ENCODE assay signal across 17 cellular contexts in genomic region chr3:61819861-61820260, GRCh38.
DNase-seq lines count a peak whose midpoint lies in the region; ATAC-seq, FAIRE-seq and TF ChIP-seq lines count a peak whose summit lies in the region.
"Had no signal": no experiment of that assay in that cellular context is flagged by ENCODE, and none has a peak within 500 bp of the region (broad histone marks: within the 10 kb centered on the region; RNA-seq: fewer than 3 reads in every experiment).

No MANE protein-coding gene starts in this region.

- no peaks in the 10 kb centered on the region for H3K27me3 ChIP-seq in brain microvascular endothelial cell (replicated peaks)
- no peaks in the 10 kb centered on the region for H3K27me3 ChIP-seq in skeletal muscle satellite cell (ENCODE audit: control insufficient read depth, insufficient read depth, low read length)

- TF ChIP-seq CTCF in HFFc6 (IDR thresholded peaks at IDR 0.05) (no peak), brain microvascular endothelial cell (IDR thresholded peaks at IDR 0.05; ENCODE audit: low read depth, low read length, missing control alignments) (no peak), D721Med (IDR thresholded peaks at IDR 0.05; ENCODE audit: insufficient read depth, missing control alignments) (no peak)

- no peak for FAIRE-seq in D721Med (lab: Jason Lieb, UNC)
- FAIRE-seq: A204.1, GM12878 had no signal

- H3K4me3 ChIP-seq in brain microvascular endothelial cell (ENCODE audit: low read depth, low read length), result no peak overlapping the region
- H3K4me3 ChIP-seq in skeletal muscle satellite cell (ENCODE audit: low read length), result peak overlapping the region; percentile 39
- H3K4me3 ChIP-seq: GM12878 had no signal

- peak overlapping the region; percentile 58 for H3K27ac ChIP-seq in brain microvascular endothelial cell
- H3K27ac ChIP-seq: HL-60 had no signal

- H3K9me3 ChIP-seq in skeletal muscle satellite cell (replicated peaks; ENCODE audit: low read length), result no peaks in the 10 kb centered on the region

- H3K9me3 Mint-ChIP-seq in HFFc6, result no peaks in the 10 kb centered on the region
- H3K9me3 Mint-ChIP-seq: CD8-positive, alpha-beta T cell; H9; IgD-negative memory B cell had no signal

- no peak overlapping the region for H3K4me3 Mint-ChIP-seq in HFFc6
- H3K4me3 Mint-ChIP-seq: CD14-positive monocyte; CD8-positive, alpha-beta T cell; H9; IgD-negative memory B cell had no signal

- H3K36me3 ChIP-seq in brain microvascular endothelial cell (replicated peaks) (no peaks in the 10 kb centered on the region), skeletal muscle satellite cell (ENCODE audit: insufficient read depth, low read length) (no peaks in the 10 kb centered on the region)

- DNase-seq in EL (peak; percentile 17), HFFc6 (no peak), brain microvascular endothelial cell (no peak), D721Med (ENCODE audit: insufficient read length, low spot score) (no peak)
- DNase-seq: CD8-positive, alpha-beta T cell; COR-L47; DMS53; GOT3; H9 had no signal

- H3K9ac ChIP-seq in skeletal muscle satellite cell (ENCODE audit: low read depth, low read length), result peak overlapping the region; percentile 17

- ATAC-seq in HG02623 (IDR thresholded peaks at IDR 0.05; ENCODE audit: unreplicated experiment) (no peak), GM18858 (IDR thresholded peaks at IDR 0.05; ENCODE audit: unreplicated experiment) (no peak)
- ATAC-seq: CD8-positive, alpha-beta T cell had no signal

- in situ Hi-C loops in brain microvascular endothelial cell (cut with HindIII; ENCODE audit: low pct_ligation_motif_present, low sequenced_read_pairs), result no loop called here

- H3K4me1 ChIP-seq in skeletal muscle satellite cell (ENCODE audit: control insufficient read depth, insufficient read depth, low read length), result peaks cover 27% of the 10 kb centered on the region

- peaks cover 59% of the 10 kb centered on the region for H3K4me1 Mint-ChIP-seq in HFFc6 (ENCODE audit: low read depth)
- H3K4me1 Mint-ChIP-seq: CD14-positive monocyte had no signal

- no peaks in the 10 kb centered on the region for H3K27me3 Mint-ChIP-seq in HFFc6 (ENCODE audit: insufficient read depth)

- peak overlapping the region; percentile 16 for H3K4me2 ChIP-seq in skeletal muscle satellite cell (ENCODE audit: low read length)

- H3K27ac Mint-ChIP-seq in HFFc6, result peak overlapping the region; percentile 62
- H3K27ac Mint-ChIP-seq: CD14-positive monocyte; CD8-positive, alpha-beta T cell; IgD-negative memory B cell had no signal

- H3K36me3 Mint-ChIP-seq in HFFc6 (ENCODE audit: low read depth), result no peaks in the 10 kb centered on the region
- H3K36me3 Mint-ChIP-seq: CD14-positive monocyte; CD8-positive, alpha-beta T cell; IgD-negative memory B cell had no signal
